8 cellular contexts compared by ENCODE assay signal in genomic region chr12:76927170-76927784, GRCh38. TPM values are rescaled to one million over a fixed set of nuclear protein-coding genes. Genes with fewer than 3 reads are reported as not detected.
A peak's percentile ranks its signal among the peaks of the same experiment; 100 is the strongest.
DNase-seq lines count a peak whose midpoint lies in the region; ATAC-seq and TF ChIP-seq lines count a peak whose summit lies in the region.

No MANE protein-coding gene starts in this region.

- H3K9me3 ChIP-seq in neuronal stem cell (replicated peaks in 1 of 2; ENCODE audit: control insufficient read depth in 2 of 2, insufficient read depth in 1 of 2, low read depth in 1 of 2, low read length in 2 of 2) = no peaks in the 10 kb centered on the region

- no peak overlapping the region for H4K91ac ChIP-seq in neuronal stem cell (ENCODE audit: low read depth, low read length, poor library complexity)

- POLR2A ChIA-PET in BJ (lab: Charles Lee) = no interaction called here

- WGBS in neuronal stem cell (ENCODE audit: extremely low coverage in 2 of 2, insufficient read length in 2 of 2, insufficient replicate concordance in 1 of 2), 2 donors = no CpG with 5 or more reads among the region's 2 CpGs

- no peak overlapping the region for H2AK5ac ChIP-seq in neuronal stem cell (ENCODE audit: low read depth, low read length)

- H3K4me2 ChIP-seq in neuronal stem cell (ENCODE audit: insufficient read depth, low read length, poor library complexity, severe bottlenecking) = no peak overlapping the region

- no peak overlapping the region for H4K8ac ChIP-seq in neuronal stem cell (ENCODE audit: low read depth, low read length)

- H2BK5ac ChIP-seq in neuronal stem cell (ENCODE audit: low read length) = no peak overlapping the region

- no peaks in the 10 kb centered on the region for H3K4me1 ChIP-seq in neuronal stem cell (ENCODE audit: control insufficient read depth in 2 of 2, insufficient read depth in 1 of 2, low read depth in 1 of 2, low read length in 2 of 2)

- H2AFZ ChIP-seq in neuronal stem cell (ENCODE audit: low read length) = no peak overlapping the region

- CTCF ChIA-PET in BJ (lab: Yijun Ruan, JAX) = interaction anchor here (0.8 to 3.1 kb wide), 8 partner anchors 10 to 305 kb away, joined by 3 to 10 read pairs (median 3); no protein-coding TSS in a partner anchor

- H3K36me3 Mint-ChIP-seq in chondrocyte (ENCODE audit: low read depth) = no peaks in the 10 kb centered on the region

- no peak overlapping the region for H3K27ac Mint-ChIP-seq in chondrocyte (ENCODE audit: unreplicated experiment)

- no peak overlapping the region for H3K18ac ChIP-seq in neuronal stem cell (ENCODE audit: low read length)

- H2BK15ac ChIP-seq in neuronal stem cell (ENCODE audit: low read length) = no peak overlapping the region

- H3K23ac ChIP-seq in neuronal stem cell (ENCODE audit: low read depth, low read length, poor library complexity) = no peak overlapping the region

- H3K4ac ChIP-seq in neuronal stem cell (ENCODE audit: low read length) = no peak overlapping the region

- peaks cover 8% of the 10 kb centered on the region for H3K27me3 Mint-ChIP-seq in chondrocyte (ENCODE audit: low read depth)

- H3K4me3 ChIP-seq in BJ (ENCODE audit: low read depth, low read length) (no peak overlapping the region), neuronal stem cell (ENCODE audit: low read length in 2 of 2) (no peak overlapping the region)

- H2BK120ac ChIP-seq in neuronal stem cell (ENCODE audit: low read depth, low read length) = no peak overlapping the region

- no peak overlapping the region for H3K14ac ChIP-seq in neuronal stem cell (ENCODE audit: low read length)

- ATAC-seq in GM21515 (IDR thresholded peaks at IDR 0.05; ENCODE audit: unreplicated experiment) (peak; percentile 59), HG03457 (IDR thresholded peaks at IDR 0.05; ENCODE audit: unreplicated experiment) (no peak)

- H3K9me3 Mint-ChIP-seq in chondrocyte (ENCODE audit: low read depth) = no peaks in the 10 kb centered on the region

- H2BK12ac ChIP-seq in neuronal stem cell (ENCODE audit: low read length) = no peak overlapping the region

- H3K79me1 ChIP-seq in neuronal stem cell (ENCODE audit: low read depth, low read length) = no peaks in the 10 kb centered on the region

- H3K4me3 Mint-ChIP-seq in chondrocyte (ENCODE audit: unreplicated experiment) = no peak overlapping the region

- DNase-seq in BJ (ENCODE audit: low read depth) (no peak), NCI-H69 (lab: John Stamatoyannopoulos, UW) (peak; percentile 68), chondrocyte (ENCODE audit: low spot score) (no peak), neuronal stem cell (ENCODE audit: low spot score) (peak; percentile 45), retina (no peak)
- no peak for DNase-seq in stimulated activated naive CD4-positive, alpha-beta T cell treated with Interleukin-2 at 50 U/mL for 16 hours (lab: John Stamatoyannopoulos, UW)

- peaks cover 5% of the 10 kb centered on the region for H3K4me1 Mint-ChIP-seq in chondrocyte (ENCODE audit: low read depth)

- peaks cover 2% of the 10 kb centered on the region; the same call in 1 of the 2 replicates for H3K27me3 ChIP-seq in BJ (ENCODE audit: control insufficient read depth, insufficient read depth, low read length)
- no peaks in the 10 kb centered on the region for H3K27me3 ChIP-seq in neuronal stem cell (ENCODE audit: control insufficient read depth in 3 of 3, insufficient read depth in 3 of 3, low read depth in 1 of 3, low read length in 3 of 3)

- TF ChIP-seq CTCF in BJ (IDR thresholded peaks at IDR 0.05; ENCODE audit: insufficient read depth, low read depth, low read length) (peak; percentile 76), chondrocyte (IDR thresholded peaks at IDR 0.05) (peak; percentile 80)

- H3K9ac ChIP-seq in neuronal stem cell (ENCODE audit: low read depth, low read length, poor library complexity) = no peak overlapping the region

- no peaks in the 10 kb centered on the region for H3K36me3 ChIP-seq in BJ (ENCODE audit: control insufficient read depth, insufficient read depth, low read length)
- no peaks in the 10 kb centered on the region for H3K36me3 ChIP-seq in neuronal stem cell (replicated peaks in 1 of 2; ENCODE audit: control insufficient read depth in 2 of 2, insufficient read depth in 2 of 2, low read length in 2 of 2)

- no peak overlapping the region for H3K27ac ChIP-seq in neuronal stem cell (replicated peaks; ENCODE audit: low read length)

RNA-seq across cellular contexts. Expression of gene CSRP2, which starts 48.5 kb away (rescaled TPM):
- polyA plus RNA-seq in BJ (2011; rRNA removed) = 81.6 and 99.2 TPM in 2 replicates
- 16.7 and 19.7 TPM in 2 replicates for polyA minus RNA-seq in BJ (2011; rRNA and poly(A)+ RNA removed)
- 204 to 240 TPM (median 215 TPM) in 3 replicates for total RNA-seq in chondrocyte
- 288 TPM for polyA plus RNA-seq in neuronal stem cell (2013, experiment 1 of 2)
- 282 TPM for polyA plus RNA-seq in neuronal stem cell (2013, experiment 2 of 2)

Comparison
In these comparisons a context has a peak if more than half of its experiments do, and no peak if none do; other contexts are left out.
1. DNase-seq: peak in NCI-H69 (single experiment) and neuronal stem cell (single experiment); none in BJ (single experiment), chondrocyte (single experiment), stimulated activated naive CD4-positive, alpha-beta T cell treated with Interleukin-2 at 50 U/mL for 16 hours (single experiment) and retina (single experiment).